ENCODE assay signal across 1 cellular context in the genomic region with DNA sequence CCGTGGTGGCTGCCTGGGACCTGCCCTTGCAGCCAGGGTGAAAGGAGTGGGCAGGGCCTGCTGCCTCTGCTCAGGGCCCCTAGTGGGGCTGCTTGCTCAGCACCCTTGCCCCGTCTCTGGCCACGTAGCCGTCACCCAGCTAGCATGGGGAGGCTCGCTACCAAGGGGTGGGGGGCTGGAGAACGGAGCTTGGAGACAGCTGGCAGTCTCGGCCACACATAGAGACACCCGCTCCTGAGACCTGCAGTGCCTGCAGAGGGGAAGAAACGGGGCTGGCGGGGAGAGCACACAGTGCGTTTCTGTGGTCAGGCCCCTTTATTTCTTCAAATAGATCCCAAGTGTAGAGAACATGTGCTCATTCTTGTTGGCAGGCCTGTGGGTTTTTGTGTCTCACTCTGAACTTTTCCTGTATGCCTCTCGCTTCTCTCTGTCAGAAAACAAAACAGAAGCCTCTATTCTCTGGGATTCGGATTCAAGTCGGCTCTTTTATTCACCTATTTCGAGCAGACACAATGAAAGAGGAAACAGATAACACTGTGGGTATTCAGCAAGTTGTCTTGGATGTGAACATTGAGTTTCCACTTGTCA.
TF ChIP-seq lines count a peak whose summit lies in the region.

No MANE protein-coding gene starts in this region.

TF ChIP-seq in IMR-90, 13 proteins besides CTCF, POLR2A, EP300 and RAD21:
- TF ChIP-seq BHLHE40 (IDR thresholded peaks at IDR 0.05; ENCODE audit: low read depth, low read length), result no peak
- TF ChIP-seq MXI1 (IDR thresholded peaks at IDR 0.05; ENCODE audit: borderline replicate concordance, low read depth, low read length), result no peak
- TF ChIP-seq RFX5 (IDR thresholded peaks at IDR 0.05; ENCODE audit: low read depth, low read length), result no peak
- TF ChIP-seq RCOR1 (IDR thresholded peaks at IDR 0.05; ENCODE audit: insufficient replicate concordance, low read length), result no peak
- TF ChIP-seq FOS (IDR thresholded peaks at IDR 0.05; ENCODE audit: low read depth, low read length), result no peak
- TF ChIP-seq MAFK (IDR thresholded peaks at IDR 0.05; ENCODE audit: low read depth, low read length), result no peak
- TF ChIP-seq MAZ (IDR thresholded peaks at IDR 0.05; ENCODE audit: borderline replicate concordance, low read depth, low read length), result no peak
- no peak for TF ChIP-seq CHD1 (IDR thresholded peaks at IDR 0.05; ENCODE audit: low read depth, low read length)
- TF ChIP-seq, protein P1, sequence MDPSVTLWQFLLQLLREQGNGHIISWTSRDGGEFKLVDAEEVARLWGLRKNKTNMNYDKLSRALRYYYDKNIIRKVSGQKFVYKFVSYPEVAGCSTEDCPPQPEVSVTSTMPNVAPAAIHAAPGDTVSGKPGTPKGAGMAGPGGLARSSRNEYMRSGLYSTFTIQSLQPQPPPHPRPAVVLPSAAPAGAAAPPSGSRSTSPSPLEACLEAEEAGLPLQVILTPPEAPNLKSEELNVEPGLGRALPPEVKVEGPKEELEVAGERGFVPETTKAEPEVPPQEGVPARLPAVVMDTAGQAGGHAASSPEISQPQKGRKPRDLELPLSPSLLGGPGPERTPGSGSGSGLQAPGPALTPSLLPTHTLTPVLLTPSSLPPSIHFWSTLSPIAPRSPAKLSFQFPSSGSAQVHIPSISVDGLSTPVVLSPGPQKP (IDR thresholded peaks at IDR 0.05; ENCODE audit: borderline replicate concordance, low read depth, low read length), result no peak
- TF ChIP-seq, protein P2, sequence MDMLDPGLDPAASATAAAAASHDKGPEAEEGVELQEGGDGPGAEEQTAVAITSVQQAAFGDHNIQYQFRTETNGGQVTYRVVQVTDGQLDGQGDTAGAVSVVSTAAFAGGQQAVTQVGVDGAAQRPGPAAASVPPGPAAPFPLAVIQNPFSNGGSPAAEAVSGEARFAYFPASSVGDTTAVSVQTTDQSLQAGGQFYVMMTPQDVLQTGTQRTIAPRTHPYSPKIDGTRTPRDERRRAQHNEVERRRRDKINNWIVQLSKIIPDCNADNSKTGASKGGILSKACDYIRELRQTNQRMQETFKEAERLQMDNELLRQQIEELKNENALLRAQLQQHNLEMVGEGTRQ (IDR thresholded peaks at IDR 0.05; ENCODE audit: low read depth, low read length), result no peak
- no peak for TF ChIP-seq SMC3 (IDR thresholded peaks at IDR 0.05; ENCODE audit: low read depth, low read length)
- TF ChIP-seq CEBPB (IDR thresholded peaks at IDR 0.05; ENCODE audit: low read depth, low read length), result no peak
- TF ChIP-seq NFE2L2 (IDR thresholded peaks at IDR 0.05; ENCODE audit: low read depth, low read length), result no peak
